ENCODE assay signal across 12 cellular contexts in genomic region chr15:91561371-91562100, GRCh38.
DNase-seq lines count a peak whose midpoint lies in the region; ATAC-seq and TF ChIP-seq lines count a peak whose summit lies in the region.
"Had no signal": no experiment of that assay in that cellular context is flagged by ENCODE, and none has a peak within 500 bp of the region (broad histone marks: within the 10 kb centered on the region; RNA-seq: fewer than 3 reads in every experiment).

No MANE protein-coding gene starts in this region.

- H3K4me3 ChIP-seq in HEK293 (ENCODE audit: low read depth, low read length) (no peak overlapping the region), astrocyte of the cerebellum (ENCODE audit: low read depth, low read length) (no peak overlapping the region)
- H3K4me3 ChIP-seq: upper lobe of right lung had no signal

- DNase-seq in astrocyte of the cerebellum (ENCODE audit: low read depth) (peak; percentile 84), left ventricle myocardium superior (no peak), stromal cell of bone marrow (ENCODE audit: low read depth) (peak; percentile 98), WTC11 (ENCODE audit: low spot score) (no peak)
- DNase-seq: activated CD4-positive, alpha-beta T cell treated with anti-CD3 and anti-CD28 coated beads, Interleukin-2, amount 50 U/mL, for 48 hours; NCI-H748 treated with DMSO at 0.1 percent for 48 hours; upper lobe of right lung had no signal

- TF ChIP-seq CTCF in HEK293 (tag by site-specific recombination; IDR thresholded peaks at IDR 0.05) (no peak), astrocyte of the cerebellum (IDR thresholded peaks at IDR 0.05; ENCODE audit: low read depth, low read length, missing control alignments) (no peak), WTC11 (IDR thresholded peaks at IDR 0.05) (no peak)

- H3K36me3 Mint-ChIP-seq in WTC11: no peaks in the 10 kb centered on the region

- POLR2A ChIA-PET in HEK293 (lab: Yijun Ruan, JAX) (interaction anchor here (0.5 kb wide), 1 partner anchor 197 kb away, joined by 4 read pairs; no protein-coding TSS in a partner anchor), WTC11 (lab: Charles Lee) (no interaction called here)

- in situ Hi-C loops in astrocyte of the cerebellum (cut with HindIII; ENCODE audit: low sequenced_read_pairs): no loop called here

- intact Hi-C loops in left ventricle myocardium superior (cut with micrococcal nuclease): no loop called here

- CTCF ChIA-PET in HEK293 (lab: Yijun Ruan, JAX): no interaction called here
- CTCF ChIA-PET in WTC11 (lab: Charles Lee): no interaction called here

- no peak overlapping the region for H3K27ac Mint-ChIP-seq in WTC11

- no peak overlapping the region for H3K4me3 Mint-ChIP-seq in WTC11
- H3K4me3 Mint-ChIP-seq: central memory CD8-positive, alpha-beta T cell had no signal

- H3K9me3 Mint-ChIP-seq in WTC11: no peaks in the 10 kb centered on the region
- H3K9me3 Mint-ChIP-seq: central memory CD8-positive, alpha-beta T cell had no signal

- no peak overlapping the region for H3K27ac ChIP-seq in HEK293 (ENCODE audit: extremely low read depth, low read depth, low read length)
- H3K27ac ChIP-seq: upper lobe of right lung had no signal

- H3K4me1 Mint-ChIP-seq in WTC11: peaks cover 16% of the 10 kb centered on the region
- H3K4me1 Mint-ChIP-seq: central memory CD8-positive, alpha-beta T cell had no signal

- ATAC-seq in left ventricle myocardium superior (peak; percentile 90), GM18498 (IDR thresholded peaks at IDR 0.05; ENCODE audit: unreplicated experiment) (no peak), WTC11 (no peak), GM19035 (IDR thresholded peaks at IDR 0.05; ENCODE audit: unreplicated experiment) (no peak), HG02973 (IDR thresholded peaks at IDR 0.05; ENCODE audit: unreplicated experiment) (no peak)
- ATAC-seq: upper lobe of right lung had no signal

- H3K9me3 ChIP-seq in HEK293 (ENCODE audit: control insufficient read depth, insufficient read depth, low read depth, low read length): no peaks in the 10 kb centered on the region
- H3K9me3 ChIP-seq: upper lobe of right lung had no signal

- H3K36me3 ChIP-seq in HEK293 (ENCODE audit: control insufficient read depth in 2 of 2, insufficient read depth in 1 of 2, low read length in 2 of 2): no peaks in the 10 kb centered on the region
- H3K36me3 ChIP-seq: upper lobe of right lung had no signal

- no peaks in the 10 kb centered on the region for H3K27me3 Mint-ChIP-seq in WTC11 (ENCODE audit: low read depth)

- H3K4me1 ChIP-seq in HEK293 (ENCODE audit: control insufficient read depth, insufficient read depth, low read length): peaks cover 8% of the 10 kb centered on the region; the same call in 1 of the 2 replicates
- H3K4me1 ChIP-seq: upper lobe of right lung had no signal

TF ChIP-seq in HEK293, 187 proteins besides CTCF, POLR2A, EP300 and RAD21:
- peak; percentile 25; the same call in 1 of the 2 replicates for TF ChIP-seq ZBTB21 (tag by site-specific recombination; IDR thresholded peaks at IDR 0.05)
- no peak for TF ChIP-seq RBAK (tag by site-specific recombination; IDR thresholded peaks at IDR 0.05)
- TF ChIP-seq SCRT2 (tag by site-specific recombination; IDR thresholded peaks at IDR 0.05): peak; percentile 70

TF ChIP-seq in WTC11, 78 proteins besides CTCF, POLR2A, EP300 and RAD21:
- TF ChIP-seq NR2C2 (CRISPR knock-in tag; IDR thresholded peaks at IDR 0.05): no peak

Comparison
In these comparisons a context has a peak if more than half of its experiments do, and no peak if none do; other contexts are left out.
1. DNase-seq: peak in astrocyte of the cerebellum (single experiment) and stromal cell of bone marrow (single experiment); none in left ventricle myocardium superior (single experiment) and WTC11 (single experiment).
2. Of the 8 proteins assayed by ChIP-seq in both HEK293 and WTC11: peak only in HEK293: ZBTB21; only in WTC11: none; in both: none; in neither: 7.